Comparison of ENCODE assay signal across 10 cellular contexts in the genomic region with DNA sequence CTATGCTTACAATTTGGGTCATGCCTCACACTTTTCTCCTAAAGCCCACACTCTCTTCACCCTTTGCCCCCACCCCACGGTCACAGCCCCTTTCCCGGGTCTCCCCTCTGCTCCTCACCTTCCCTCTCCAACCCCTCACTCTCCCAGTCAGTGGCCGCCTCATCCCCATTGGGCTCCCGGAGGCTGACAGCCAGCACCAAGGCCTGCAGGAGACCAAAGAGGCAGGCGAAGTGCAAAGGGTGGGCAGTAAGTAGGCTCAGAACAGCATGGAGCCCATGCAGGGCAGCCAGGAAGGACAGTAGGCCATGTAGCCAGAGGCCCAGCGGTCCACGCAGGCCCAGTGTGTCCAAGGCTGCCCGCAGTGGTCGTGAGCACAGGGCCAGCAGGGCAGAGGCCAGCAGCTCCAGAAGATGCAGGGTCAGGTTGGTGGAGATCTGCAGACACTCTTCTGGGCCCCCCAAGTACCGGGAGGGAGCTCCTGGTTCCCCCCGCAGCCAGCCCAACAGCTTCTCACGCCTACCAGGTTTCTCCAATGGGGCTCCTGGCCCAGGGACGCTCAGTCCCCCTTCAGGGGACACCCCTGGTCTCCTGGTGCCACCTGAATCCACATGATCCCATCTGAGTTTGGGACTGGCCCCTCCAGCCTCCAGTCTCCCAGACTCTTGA. TPM values are rescaled to one million over a fixed set of nuclear protein-coding genes. Genes with fewer than 3 reads are reported as not detected.
A peak's percentile ranks its signal among the peaks of the same experiment; 100 is the strongest.
DNase-seq lines count a peak whose midpoint lies in the region; ATAC-seq, FAIRE-seq and TF ChIP-seq lines count a peak whose summit lies in the region.
"Had no signal": no experiment of that assay in that cellular context is flagged by ENCODE, and none has a peak within 500 bp of the region (broad histone marks: within the 10 kb centered on the region; RNA-seq: fewer than 3 reads in every experiment).

No MANE protein-coding gene starts in this region.

- H3K9me3 ChIP-seq in SK-N-SH (no peaks in the 10 kb centered on the region), keratinocyte (ENCODE audit: control insufficient read depth, low read depth, low read length) (no peaks in the 10 kb centered on the region)

- no peak for TF ChIP-seq RAD21 in SK-N-SH (IDR thresholded peaks at IDR 0.05; ENCODE audit: low read length)

- TF ChIP-seq CTCF in SK-N-SH (IDR thresholded peaks at IDR 0.05), result no peak
- TF ChIP-seq CTCF in keratinocyte (optimal IDR thresholded peaks at IDR 0.05 in 1 of 3, IDR thresholded peaks at IDR 0.05 in 1 of 3, conservative IDR thresholded peaks at IDR 0.05 in 1 of 3; ENCODE audit: extremely low read depth in 1 of 3, insufficient read depth in 2 of 3, low read length in 3 of 3), result no peak

- peak overlapping the region; percentile 86; the same call in 1 of the 2 replicates for H3K9ac ChIP-seq in SK-N-SH
- peak overlapping the region; percentile 75 for H3K9ac ChIP-seq in keratinocyte (ENCODE audit: control insufficient read depth, extremely low read depth, insufficient read depth, low read length)

- H3K79me2 ChIP-seq in SK-N-SH (ENCODE audit: insufficient read depth), result peaks cover 83% of the 10 kb centered on the region
- H3K79me2 ChIP-seq in keratinocyte (ENCODE audit: control insufficient read depth, insufficient read depth, low read length), result peaks cover 31% of the 10 kb centered on the region

- peak overlapping the region; percentile 88 for H3K4me3 Mint-ChIP-seq in activated T-helper 2 cell treated with anti-CD3 and anti-CD28 coated beads, Interferon-gamma antibody, Interleukin-2, Interleukin-4, amounts not matched to agents 10 μg/mL and 5 μg/mL and 100 μg/mL, durations not matched to agents 14 hours and 24 hours and 36 hours (ENCODE audit: low read depth)
- peak overlapping the region; percentile 94 for H3K4me3 Mint-ChIP-seq in stimulated activated naive CD8-positive, alpha-beta T cell treated with anti-CD3 and anti-CD28 coated beads, Interleukin-15, amount 100 ng/mL, for 72 hours

- CTCF ChIA-PET in SK-N-SH (lab: Yijun Ruan, JAX), result no interaction called here

- ATAC-seq in SK-N-SH treated with all-trans-retinoic acid at 6 μM for 48 hours, result no peak
- ATAC-seq in stimulated activated naive CD8-positive, alpha-beta T cell treated with anti-CD3 and anti-CD28 coated beads, Interleukin-15, amount 100 ng/mL, for 72 hours, result no peak

- no peaks in the 10 kb centered on the region for H3K9me1 ChIP-seq in keratinocyte (ENCODE audit: control insufficient read depth, extremely low read depth, insufficient read depth, low read length)

- H2AFZ ChIP-seq in SK-N-SH (ENCODE audit: low read depth) (no peak overlapping the region), keratinocyte (ENCODE audit: control insufficient read depth, low read length) (no peak overlapping the region)

- H3K4me1 Mint-ChIP-seq in activated T-helper 2 cell treated with anti-CD3 and anti-CD28 coated beads, Interferon-gamma antibody, Interleukin-2, Interleukin-4, amounts not matched to agents 10 μg/mL and 5 μg/mL and 100 μg/mL, durations not matched to agents 14 hours and 24 hours and 36 hours (ENCODE audit: low read depth), result peaks cover 64% of the 10 kb centered on the region
- peaks cover 80% of the 10 kb centered on the region for H3K4me1 Mint-ChIP-seq in stimulated activated naive CD8-positive, alpha-beta T cell treated with anti-CD3 and anti-CD28 coated beads, Interleukin-15, amount 100 ng/mL, for 72 hours

- no peaks in the 10 kb centered on the region for H3K9me2 ChIP-seq in SK-N-SH

- H3K4me3 ChIP-seq in SK-N-SH (ENCODE audit: low read depth in 2 of 2, low read length in 1 of 2) (peak overlapping the region; percentile 85), keratinocyte (ENCODE audit: control insufficient read depth in 2 of 3, extremely low read depth in 1 of 3, insufficient read depth in 2 of 3, low read depth in 1 of 3, low read length in 3 of 3) (peak overlapping the region; percentile 46 to 97 (median 89))

- no peak for FAIRE-seq in keratinocyte (lab: Jason Lieb, UNC)
- FAIRE-seq: A204.1, urothelium cell line had no signal

- H3K4me2 ChIP-seq in SK-N-SH (peak overlapping the region; percentile 97), keratinocyte (ENCODE audit: control insufficient read depth, extremely low read depth, insufficient read depth, low read depth, low read length) (peak overlapping the region; percentile 96)

- no peak overlapping the region; a peak in 1 of 4 replicates for H3K27ac ChIP-seq in SK-N-SH (ENCODE audit: low read depth in 2 of 2, low read length in 1 of 2)
- peak overlapping the region; percentile 77 for H3K27ac ChIP-seq in keratinocyte (ENCODE audit: control insufficient read depth, insufficient read depth, low read length)

- no peaks in the 10 kb centered on the region for H3K27me3 Mint-ChIP-seq in activated T-helper 2 cell treated with anti-CD3 and anti-CD28 coated beads, Interferon-gamma antibody, Interleukin-2, Interleukin-4, amounts not matched to agents 10 μg/mL and 5 μg/mL and 100 μg/mL, durations not matched to agents 14 hours and 24 hours and 36 hours (ENCODE audit: low read depth)
- no peaks in the 10 kb centered on the region for H3K27me3 Mint-ChIP-seq in stimulated activated naive CD8-positive, alpha-beta T cell treated with anti-CD3 and anti-CD28 coated beads, Interleukin-15, amount 100 ng/mL, for 72 hours

- no peaks in the 10 kb centered on the region for H3K9me3 Mint-ChIP-seq in activated T-helper 2 cell treated with anti-CD3 and anti-CD28 coated beads, Interferon-gamma antibody, Interleukin-2, Interleukin-4, amounts not matched to agents 10 μg/mL and 5 μg/mL and 100 μg/mL, durations not matched to agents 14 hours and 24 hours and 36 hours
- no peaks in the 10 kb centered on the region for H3K9me3 Mint-ChIP-seq in stimulated activated naive CD8-positive, alpha-beta T cell treated with anti-CD3 and anti-CD28 coated beads, Interleukin-15, amount 100 ng/mL, for 72 hours

- dilution Hi-C loops in keratinocyte (cut with MboI; ENCODE audit: extremely low pct_ligation_motif_present, low sequenced_read_pairs), result no loop called here

- peaks cover 26% of the 10 kb centered on the region for H3F3A ChIP-seq in SK-N-SH (replicated peaks; ENCODE audit: insufficient read depth)

- TF ChIP-seq EP300 in SK-N-SH (IDR thresholded peaks at IDR 0.05; ENCODE audit: borderline replicate concordance in 1 of 2, low read depth in 1 of 2, low read length in 1 of 2), result no peak

- intact Hi-C loops in activated T-helper 2 cell treated with anti-CD3 and anti-CD28 coated beads, Interferon-gamma antibody, Interleukin-2, Interleukin-4, amounts not matched to agents 10 μg/mL and 5 μg/mL and 100 μg/mL, durations not matched to agents 14 hours and 24 hours and 36 hours (cut with micrococcal nuclease), result loop anchor here (10.0 kb wide), 1 partner anchor 516 kb away; a partner anchor contains a TSS

- peaks cover 75% of the 10 kb centered on the region for H3K36me3 Mint-ChIP-seq in activated T-helper 2 cell treated with anti-CD3 and anti-CD28 coated beads, Interferon-gamma antibody, Interleukin-2, Interleukin-4, amounts not matched to agents 10 μg/mL and 5 μg/mL and 100 μg/mL, durations not matched to agents 14 hours and 24 hours and 36 hours (ENCODE audit: low read depth)

- DNase-seq in SK-N-SH (no peak), keratinocyte (ENCODE audit: low read depth, low spot score) (no peak), NCI-H1048 (lab: John Stamatoyannopoulos, UW) (no peak), SHP77 treated with DMSO at 0.1 percent for 48 hours (lab: John Stamatoyannopoulos, UW) (no peak)
- DNase-seq in activated T-helper 2 cell treated with anti-CD3 and anti-CD28 coated beads, Interferon-gamma antibody, Interleukin-2, Interleukin-4, amounts not matched to agents 10 μg/mL and 5 μg/mL and 100 μg/mL, durations not matched to agents 14 hours and 24 hours and 36 hours (ENCODE audit: low spot score), result no peak
- DNase-seq in stimulated activated naive CD8-positive, alpha-beta T cell treated with anti-CD3 and anti-CD28 coated beads, Interleukin-15, amount 100 ng/mL, for 72 hours, result no peak
- DNase-seq in stimulated activated CD4-positive, alpha-beta T cell treated with anti-CD3 and anti-CD28 coated beads, Interleukin-4, amount 100 ng/mL, for 4 hours, result no peak

- peaks cover 19 to 33% of the 10 kb centered on the region in 2 experiments; a peak in 2 of 4 replicates for H3K4me1 ChIP-seq in SK-N-SH (ENCODE audit: control insufficient read depth in 1 of 2, insufficient read depth in 2 of 2, low read depth in 1 of 2, low read length in 1 of 2)
- H3K4me1 ChIP-seq in keratinocyte (ENCODE audit: control insufficient read depth, extremely low read depth, insufficient read depth, low read length), result peaks cover 36% of the 10 kb centered on the region

- no peaks in the 10 kb centered on the region for H3K27me3 ChIP-seq in SK-N-SH (ENCODE audit: insufficient read depth)
- H3K27me3 ChIP-seq in keratinocyte (ENCODE audit: control insufficient read depth, extremely low read depth, insufficient read depth, low read length), result no peaks in the 10 kb centered on the region

- POLR2A ChIA-PET in SK-N-SH (lab: Yijun Ruan, JAX), result interaction anchor here (0.6 to 1.2 kb wide), 2 partner anchors 9 to 19 kb away, joined by 3 read pairs; no protein-coding TSS in a partner anchor

- H3K36me3 ChIP-seq in SK-N-SH (replicated peaks in 1 of 2; ENCODE audit: control insufficient read depth in 1 of 2, insufficient read depth in 2 of 2, low read length in 1 of 2), result peaks cover 14 to 15% of the 10 kb centered on the region in 2 experiments
- H3K36me3 ChIP-seq in keratinocyte (ENCODE audit: control insufficient read depth in 2 of 2, extremely low read depth in 1 of 2, insufficient read depth in 2 of 2, low read length in 2 of 2), result peaks cover 8 to 10% of the 10 kb centered on the region in 2 experiments

- peak overlapping the region; percentile 87 for H3K27ac Mint-ChIP-seq in activated T-helper 2 cell treated with anti-CD3 and anti-CD28 coated beads, Interferon-gamma antibody, Interleukin-2, Interleukin-4, amounts not matched to agents 10 μg/mL and 5 μg/mL and 100 μg/mL, durations not matched to agents 14 hours and 24 hours and 36 hours
- H3K27ac Mint-ChIP-seq in stimulated activated naive CD8-positive, alpha-beta T cell treated with anti-CD3 and anti-CD28 coated beads, Interleukin-15, amount 100 ng/mL, for 72 hours, result peak overlapping the region; percentile 44 to 89

- WGBS in SK-N-SH (ENCODE audit: low lambda C conversion rate), result 93% methylated on average over 6 of the region's 13 CpGs

- H4K20me1 ChIP-seq in SK-N-SH (ENCODE audit: insufficient read depth) (peaks cover 8% of the 10 kb centered on the region; the same call in 1 of the 2 replicates), keratinocyte (ENCODE audit: control insufficient read depth, extremely low read depth, insufficient read depth, low read length) (no peaks in the 10 kb centered on the region)

RNA-seq across cellular contexts. Expression of a gene that starts 1.5 kb away (rescaled TPM):
- 10.3 and 11.5 TPM in 2 replicates for polyA plus RNA-seq in SK-N-SH (2012; rRNA removed)
- 8.9 and 10.2 TPM in 2 replicates for polyA plus RNA-seq in SK-N-SH (2012; cell fraction: cytosol; rRNA removed)
- polyA plus RNA-seq in SK-N-SH (2012; cell fraction: nucleus; rRNA removed), result 7.4 and 8.3 TPM in 2 replicates
- total RNA-seq in activated T-helper 2 cell treated with anti-CD3 and anti-CD28 coated beads, Interferon-gamma antibody, Interleukin-2, Interleukin-4, amounts not matched to agents 10 μg/mL and 5 μg/mL and 100 μg/mL, durations not matched to agents 14 hours and 24 hours and 36 hours, result 18.1 and 19.3 TPM in 2 replicates
- polyA plus RNA-seq in keratinocyte, result 7.9 to 10.0 TPM (median 8.3 TPM) in 3 replicates
- 4.2 TPM for polyA plus RNA-seq in keratinocyte (2011; ENCODE audit: low read depth)
- 5.9 and 9.4 TPM in 2 replicates for polyA plus RNA-seq in keratinocyte (2011; cell fraction: cytosol; rRNA removed)
- 10.4 and 11.5 TPM in 2 replicates for polyA plus RNA-seq in keratinocyte (2011; cell fraction: nucleus; rRNA removed)
- 9.0 and 15.5 TPM in 2 replicates for polyA plus RNA-seq in keratinocyte (2012; ENCODE audit: low replicate concordance)
- 4.1 to 10.6 TPM (median 4.8 TPM) in 3 replicates for polyA minus RNA-seq in keratinocyte
- 5.6 TPM for polyA minus RNA-seq in keratinocyte (2011; cell fraction: cytosol; rRNA and poly(A)+ RNA removed)
- polyA minus RNA-seq in keratinocyte (2011; cell fraction: nucleus; rRNA and poly(A)+ RNA removed), result 5.2 and 8.1 TPM in 2 replicates

RNA-seq across cellular contexts. Expression of a gene that starts 3.4 kb away (rescaled TPM):
- polyA plus RNA-seq in SK-N-SH (2012; rRNA removed) (6.8 and 7.2 TPM in 2 replicates), keratinocyte (1.4 to 2.6 TPM (median 2.3 TPM) in 3 replicates)
- polyA plus RNA-seq in SK-N-SH (2012; cell fraction: cytosol; rRNA removed), result 3.9 and 6.0 TPM in 2 replicates
- 4.1 and 6.1 TPM in 2 replicates for polyA plus RNA-seq in SK-N-SH (2012; cell fraction: nucleus; rRNA removed)
- total RNA-seq in activated T-helper 2 cell treated with anti-CD3 and anti-CD28 coated beads, Interferon-gamma antibody, Interleukin-2, Interleukin-4, amounts not matched to agents 10 μg/mL and 5 μg/mL and 100 μg/mL, durations not matched to agents 14 hours and 24 hours and 36 hours, result 2.3 and 2.4 TPM in 2 replicates
- polyA plus RNA-seq in keratinocyte (2011; ENCODE audit: low read depth), result not detected
- 1.6 and 1.8 TPM in 2 replicates for polyA plus RNA-seq in keratinocyte (2011; cell fraction: cytosol; rRNA removed)
- polyA plus RNA-seq in keratinocyte (2011; cell fraction: nucleus; rRNA removed), result 1.3 and 2.0 TPM in 2 replicates
- 1.6 and 1.8 TPM in 2 replicates for polyA plus RNA-seq in keratinocyte (2012; ENCODE audit: low replicate concordance)
- polyA minus RNA-seq in keratinocyte, result 0.69 to 0.86 TPM in 2 of 3 replicates, not detected in the other
- polyA minus RNA-seq in keratinocyte (2011; cell fraction: cytosol; rRNA and poly(A)+ RNA removed), result not detected
- 0.53 TPM in 1 of 2 replicates, not detected in the other for polyA minus RNA-seq in keratinocyte (2011; cell fraction: nucleus; rRNA and poly(A)+ RNA removed)

RNA-seq across cellular contexts. Expression of a gene that starts 5.7 kb away (rescaled TPM):
- polyA plus RNA-seq in SK-N-SH (2012; rRNA removed), result 18.3 and 19.1 TPM in 2 replicates
- polyA plus RNA-seq in SK-N-SH (2012; cell fraction: cytosol; rRNA removed), result 14.7 and 16.1 TPM in 2 replicates
- polyA plus RNA-seq in SK-N-SH (2012; cell fraction: nucleus; rRNA removed), result 22.2 and 29.8 TPM in 2 replicates
- 31.5 and 34.7 TPM in 2 replicates for total RNA-seq in activated T-helper 2 cell treated with anti-CD3 and anti-CD28 coated beads, Interferon-gamma antibody, Interleukin-2, Interleukin-4, amounts not matched to agents 10 μg/mL and 5 μg/mL and 100 μg/mL, durations not matched to agents 14 hours and 24 hours and 36 hours
- polyA plus RNA-seq in keratinocyte, result 7.9 to 11.4 TPM (median 10.0 TPM) in 3 replicates
- 15.6 TPM for polyA plus RNA-seq in keratinocyte (2011; ENCODE audit: low read depth)
- polyA plus RNA-seq in keratinocyte (2011; cell fraction: cytosol; rRNA removed), result 10.4 TPM in 2 replicates
- polyA plus RNA-seq in keratinocyte (2011; cell fraction: nucleus; rRNA removed), result 10.7 and 14.0 TPM in 2 replicates
- polyA plus RNA-seq in keratinocyte (2012; ENCODE audit: low replicate concordance), result 7.1 and 10.4 TPM in 2 replicates
- 2.6 to 5.5 TPM (median 3.4 TPM) in 3 replicates for polyA minus RNA-seq in keratinocyte
- 4.0 TPM for polyA minus RNA-seq in keratinocyte (2011; cell fraction: cytosol; rRNA and poly(A)+ RNA removed)
- 2.7 and 4.0 TPM in 2 replicates for polyA minus RNA-seq in keratinocyte (2011; cell fraction: nucleus; rRNA and poly(A)+ RNA removed)

RNA-seq across cellular contexts. Expression of a gene that starts 6.7 kb away (rescaled TPM):
- polyA plus RNA-seq in SK-N-SH (2012; rRNA removed), result 100 and 220 TPM in 2 replicates
- polyA plus RNA-seq in SK-N-SH (2012; cell fraction: cytosol; rRNA removed), result 94.0 and 118 TPM in 2 replicates
- 475 and 741 TPM in 2 replicates for polyA plus RNA-seq in SK-N-SH (2012; cell fraction: nucleus; rRNA removed)
- 330 and 335 TPM in 2 replicates for total RNA-seq in activated T-helper 2 cell treated with anti-CD3 and anti-CD28 coated beads, Interferon-gamma antibody, Interleukin-2, Interleukin-4, amounts not matched to agents 10 μg/mL and 5 μg/mL and 100 μg/mL, durations not matched to agents 14 hours and 24 hours and 36 hours
- polyA plus RNA-seq in keratinocyte, result 49.9 to 120 TPM (median 60.6 TPM) in 3 replicates
- polyA plus RNA-seq in keratinocyte (2011; ENCODE audit: low read depth), result 66.4 TPM
- 65.5 and 107 TPM in 2 replicates for polyA plus RNA-seq in keratinocyte (2011; cell fraction: cytosol; rRNA removed)
- 110 and 140 TPM in 2 replicates for polyA plus RNA-seq in keratinocyte (2011; cell fraction: nucleus; rRNA removed)
- 154 and 169 TPM in 2 replicates for polyA plus RNA-seq in keratinocyte (2012; ENCODE audit: low replicate concordance)
- polyA minus RNA-seq in keratinocyte, result 79.0 to 180 TPM (median 90.3 TPM) in 3 replicates
- polyA minus RNA-seq in keratinocyte (2011; cell fraction: cytosol; rRNA and poly(A)+ RNA removed), result 136 TPM
- polyA minus RNA-seq in keratinocyte (2011; cell fraction: nucleus; rRNA and poly(A)+ RNA removed), result 63.8 and 73.6 TPM in 2 replicates

RNA-seq across cellular contexts. Expression of a gene that starts 6.8 kb away (rescaled TPM):
- polyA plus RNA-seq in SK-N-SH (2012; rRNA removed), result 97.3 and 101 TPM in 2 replicates
- polyA plus RNA-seq in SK-N-SH (2012; cell fraction: cytosol; rRNA removed), result 78.4 and 88.7 TPM in 2 replicates
- polyA plus RNA-seq in SK-N-SH (2012; cell fraction: nucleus; rRNA removed), result 196 and 229 TPM in 2 replicates
- total RNA-seq in activated T-helper 2 cell treated with anti-CD3 and anti-CD28 coated beads, Interferon-gamma antibody, Interleukin-2, Interleukin-4, amounts not matched to agents 10 μg/mL and 5 μg/mL and 100 μg/mL, durations not matched to agents 14 hours and 24 hours and 36 hours, result 266 and 279 TPM in 2 replicates
- polyA plus RNA-seq in keratinocyte, result 41.9 to 108 TPM (median 43.7 TPM) in 3 replicates
- polyA plus RNA-seq in keratinocyte (2011; ENCODE audit: low read depth), result 169 TPM
- polyA plus RNA-seq in keratinocyte (2011; cell fraction: cytosol; rRNA removed), result 94.0 and 103 TPM in 2 replicates
- 119 and 126 TPM in 2 replicates for polyA plus RNA-seq in keratinocyte (2011; cell fraction: nucleus; rRNA removed)
- polyA plus RNA-seq in keratinocyte (2012; ENCODE audit: low replicate concordance), result 233 and 291 TPM in 2 replicates
- polyA minus RNA-seq in keratinocyte, result 97.3 to 253 TPM (median 118 TPM) in 3 replicates
- 82.9 TPM for polyA minus RNA-seq in keratinocyte (2011; cell fraction: cytosol; rRNA and poly(A)+ RNA removed)
- polyA minus RNA-seq in keratinocyte (2011; cell fraction: nucleus; rRNA and poly(A)+ RNA removed), result 21.2 and 35.9 TPM in 2 replicates
